Comparison of ENCODE assay signal across 8 cellular contexts in genomic region chr14:88562831-88563686, GRCh38.
A peak's percentile ranks its signal among the peaks of the same experiment; 100 is the strongest.
DNase-seq lines count a peak whose midpoint lies in the region; ATAC-seq and TF ChIP-seq lines count a peak whose summit lies in the region.

ZC3H14 (plus strand) TSS chr14:88563037; CDS start chr14:88563134, 97 bp downstream.

- H3K9me3 Mint-ChIP-seq in nephron: no peaks in the 10 kb centered on the region
- peaks cover 0 to 2% of the 10 kb centered on the region in 2 donors for H3K9me3 Mint-ChIP-seq in stimulated activated naive CD8-positive, alpha-beta T cell treated with anti-CD3 and anti-CD28 coated beads, Interleukin-15, amount 100 ng/mL, for 72 hours

- peak within 1 kb of the TSS; percentile 80 to 99 (median 91) for H3K27ac Mint-ChIP-seq in nephron
- peak within 1 kb of the TSS; percentile 97 for H3K27ac Mint-ChIP-seq in stimulated activated naive CD8-positive, alpha-beta T cell treated with anti-CD3 and anti-CD28 coated beads, Interleukin-15, amount 100 ng/mL, for 72 hours

- ATAC-seq in stimulated activated naive CD8-positive, alpha-beta T cell treated with anti-CD3 and anti-CD28 coated beads, Interleukin-15, amount 100 ng/mL, for 72 hours: peak; percentile 96

- peak; percentile 85 for TF ChIP-seq POLR2A in Raji (IDR thresholded peaks at IDR 0.05; ENCODE audit: insufficient read depth, low read depth, low read length)

- H3K4me1 Mint-ChIP-seq in nephron: peaks cover 29% of the 10 kb centered on the region
- H3K4me1 Mint-ChIP-seq in stimulated activated naive CD8-positive, alpha-beta T cell treated with anti-CD3 and anti-CD28 coated beads, Interleukin-15, amount 100 ng/mL, for 72 hours: peaks cover 38% of the 10 kb centered on the region

- TF ChIP-seq CTCF in LNCaP clone FGC (IDR thresholded peaks at IDR 0.05; ENCODE audit: control insufficient read depth, extremely low read depth, insufficient read depth) (no peak), fibroblast of pulmonary artery (IDR thresholded peaks at IDR 0.05; ENCODE audit: low read length, missing control alignments) (no peak), nephron (IDR thresholded peaks at IDR 0.05; ENCODE audit: unreplicated experiment in 3 of 3) (no peak)

- peaks cover 4% of the 10 kb centered on the region for H3K27me3 Mint-ChIP-seq in nephron (ENCODE audit: low read depth)
- H3K27me3 Mint-ChIP-seq in stimulated activated naive CD8-positive, alpha-beta T cell treated with anti-CD3 and anti-CD28 coated beads, Interleukin-15, amount 100 ng/mL, for 72 hours: peaks cover 20% of the 10 kb centered on the region

- H3K4me3 ChIP-seq in LNCaP clone FGC (ENCODE audit: low read depth, low read length) (peak within 1 kb of the TSS; percentile 82), fibroblast of pulmonary artery (replicated peaks; ENCODE audit: low read depth, low read length) (peak within 1 kb of the TSS; percentile 85)

- DNase-seq in ELR (ENCODE audit: low read depth): peak; percentile 89
- DNase-seq in GOT3 (lab: John Stamatoyannopoulos, UW): peak; percentile 55
- DNase-seq in LNCaP clone FGC (ENCODE audit: low read depth): peak; percentile 48
- DNase-seq in activated T-helper 9 cell treated with anti-CD3 and anti-CD28 coated beads, Interleukin-2, amount 50 U/mL, for 16 hours (ENCODE audit: low read depth): peak; percentile 83
- DNase-seq in fibroblast of pulmonary artery (ENCODE audit: low read depth): peak; percentile 88
- peak; percentile 88 to 90 for DNase-seq in stimulated activated naive CD8-positive, alpha-beta T cell treated with anti-CD3 and anti-CD28 coated beads, Interleukin-15, amount 100 ng/mL, for 72 hours

- H3K4me3 Mint-ChIP-seq in nephron: peak within 1 kb of the TSS; percentile 92 to 97 (median 94)
- H3K4me3 Mint-ChIP-seq in stimulated activated naive CD8-positive, alpha-beta T cell treated with anti-CD3 and anti-CD28 coated beads, Interleukin-15, amount 100 ng/mL, for 72 hours: peak within 1 kb of the TSS; percentile 87 to 89

- peaks cover 5% of the 10 kb centered on the region for H3K36me3 Mint-ChIP-seq in nephron (ENCODE audit: low read depth)

Comparison
In these comparisons a context has a peak if more than half of its experiments do, and no peak if none do; other contexts are left out.
1. Peak in every context shown above with its lines: DNase-seq, ATAC-seq and H3K4me3 ChIP-seq.